In the genomic region with DNA sequence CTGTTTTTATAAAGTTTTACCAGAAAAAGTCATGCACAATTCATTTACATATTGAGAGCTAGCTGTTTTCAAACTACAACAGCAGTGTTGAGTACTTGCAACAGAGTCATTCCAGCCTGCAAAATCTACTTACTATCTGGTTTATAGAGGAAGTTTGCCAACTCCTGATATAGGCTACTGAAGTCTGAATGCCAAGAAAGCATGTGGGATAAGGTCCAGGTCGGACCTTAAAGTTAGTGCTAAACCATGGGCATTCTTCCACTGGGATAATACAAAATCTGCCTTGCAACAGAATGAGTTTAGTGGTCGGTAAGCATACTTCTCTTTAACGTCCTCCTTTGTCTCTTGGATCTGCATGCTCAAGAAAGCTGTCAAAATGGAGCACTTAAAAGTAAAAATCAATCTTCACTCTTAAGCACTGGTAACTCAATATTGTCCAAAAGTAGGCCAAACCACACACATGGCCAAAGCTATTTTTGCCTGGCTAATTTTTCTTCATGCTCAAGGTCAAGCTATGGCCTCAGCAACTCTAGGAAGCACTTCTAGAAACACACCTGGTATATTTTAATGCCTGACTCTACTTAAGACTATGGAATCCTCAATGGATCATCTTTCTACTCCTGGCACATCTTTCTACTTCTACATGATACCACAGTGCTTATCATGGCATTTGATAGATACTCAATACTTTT, we compare ENCODE assay signal across 19 cellular contexts.
A peak's percentile ranks its signal among the peaks of the same experiment; 100 is the strongest.
DNase-seq lines count a peak whose midpoint lies in the region; ATAC-seq, FAIRE-seq and TF ChIP-seq lines count a peak whose summit lies in the region.
"Had no signal": no experiment of that assay in that cellular context is flagged by ENCODE, and none has a peak within 500 bp of the region (broad histone marks: within the 10 kb centered on the region; RNA-seq: fewer than 3 reads in every experiment).

No MANE protein-coding gene starts in this region.

- dilution Hi-C loops in keratinocyte (cut with MboI; ENCODE audit: extremely low pct_ligation_motif_present, low sequenced_read_pairs): no loop called here

- TF ChIP-seq CTCF in left ventricle myocardium inferior (IDR thresholded peaks at IDR 0.05; ENCODE audit: borderline replicate concordance) (no peak), keratinocyte (optimal IDR thresholded peaks at IDR 0.05 in 1 of 3, IDR thresholded peaks at IDR 0.05 in 1 of 3, conservative IDR thresholded peaks at IDR 0.05 in 1 of 3; ENCODE audit: extremely low read depth in 1 of 3, insufficient read depth in 2 of 3, low read length in 3 of 3) (no peak), stomach (IDR thresholded peaks at IDR 0.05) (no peak)

- whole genome bisulfite sequencing in stomach, 5 donors: 29 to 65% (median 46%) methylated on average over 3 of the region's 3 CpGs

- DNase-seq in left ventricle myocardium inferior (no peak), left cardiac atrium (no peak), astrocyte of the hippocampus (ENCODE audit: low read depth, low spot score) (peak; percentile 28), keratinocyte (ENCODE audit: low read depth, low spot score) (no peak), stomach (peak; percentile 27), NAMALWA (ENCODE audit: low spot score) (no peak), superior temporal gyrus (ENCODE audit: extremely low spot score) (no peak), NCI-H82 treated with DMSO at 0.1 percent for 48 hours (lab: John Stamatoyannopoulos, UW; ENCODE audit: unreplicated experiment) (no peak)
- DNase-seq: 8988T; CD8-positive, alpha-beta memory T cell; DMS 273 treated with DMSO at 0.1 percent for 48 hours; H7; NCI-H1417 treated with DMSO at 0.1 percent for 48 hours; NCI-H1930; NCI-H2171; NCI-H748 treated with DMSO at 0.1 percent for 48 hours had no signal

- H2AFZ ChIP-seq in keratinocyte (ENCODE audit: control insufficient read depth, low read length): no peak overlapping the region

- no peak for TF ChIP-seq EP300 in stomach (IDR thresholded peaks at IDR 0.05)

- peak overlapping the region; percentile 72 for H3K27ac ChIP-seq in left ventricle myocardium inferior (replicated peaks)
- H3K27ac ChIP-seq in keratinocyte (ENCODE audit: control insufficient read depth, insufficient read depth, low read length): no peak overlapping the region
- H3K27ac ChIP-seq in stomach: peak overlapping the region in 1 of 5 donors; percentile 2

- ATAC-seq in left cardiac atrium: no peak
- ATAC-seq: Panc1, Right ventricle myocardium inferior had no signal

- peak; percentile 9 for FAIRE-seq in keratinocyte (lab: Jason Lieb, UNC)
- FAIRE-seq: GM12892 had no signal

- no peak overlapping the region for H3K4me2 ChIP-seq in keratinocyte (ENCODE audit: control insufficient read depth, extremely low read depth, insufficient read depth, low read depth, low read length)

- H3K9me1 ChIP-seq in keratinocyte (ENCODE audit: control insufficient read depth, extremely low read depth, insufficient read depth, low read length): no peaks in the 10 kb centered on the region

- no peaks in the 10 kb centered on the region for H3K9me3 ChIP-seq in left ventricle myocardium inferior (replicated peaks)
- H3K9me3 ChIP-seq in keratinocyte (ENCODE audit: control insufficient read depth, low read depth, low read length): no peaks in the 10 kb centered on the region
- H3K9me3 ChIP-seq in stomach: no peaks in the 10 kb centered on the region

- H3K27me3 ChIP-seq in left ventricle myocardium inferior (ENCODE audit: low read depth): no peaks in the 10 kb centered on the region
- no peaks in the 10 kb centered on the region for H3K27me3 ChIP-seq in keratinocyte (ENCODE audit: control insufficient read depth, extremely low read depth, insufficient read depth, low read length)
- no peaks in the 10 kb centered on the region for H3K27me3 ChIP-seq in stomach

- H4K20me1 ChIP-seq in keratinocyte (ENCODE audit: control insufficient read depth, extremely low read depth, insufficient read depth, low read length): no peaks in the 10 kb centered on the region

- intact Hi-C loops in left ventricle myocardium inferior (cut with micrococcal nuclease) (no loop called here), left cardiac atrium (cut with DNase I) (no loop called here), stomach (cut with DNase I; ENCODE audit: low total_unique reads) (no loop called here)

- H3K36me3 ChIP-seq in left ventricle myocardium inferior: no peaks in the 10 kb centered on the region
- H3K36me3 ChIP-seq in keratinocyte (ENCODE audit: control insufficient read depth in 2 of 2, extremely low read depth in 1 of 2, insufficient read depth in 2 of 2, low read length in 2 of 2): no peaks in the 10 kb centered on the region
- no peaks in the 10 kb centered on the region for H3K36me3 ChIP-seq in stomach

- TF ChIP-seq POLR2A in stomach (IDR thresholded peaks at IDR 0.05): no peak

- H3K4me3 ChIP-seq in left ventricle myocardium inferior: no peak overlapping the region
- H3K4me3 ChIP-seq in keratinocyte (ENCODE audit: control insufficient read depth in 2 of 3, extremely low read depth in 1 of 3, insufficient read depth in 2 of 3, low read depth in 1 of 3, low read length in 3 of 3): no peak overlapping the region
- no peak overlapping the region for H3K4me3 ChIP-seq in stomach

- H3K4me1 ChIP-seq in left ventricle myocardium inferior: peaks cover 32% of the 10 kb centered on the region
- H3K4me1 ChIP-seq in keratinocyte (ENCODE audit: control insufficient read depth, extremely low read depth, insufficient read depth, low read length): peaks cover 22% of the 10 kb centered on the region
- peaks cover 0 to 23% (median 15%) of the 10 kb centered on the region in 4 donors for H3K4me1 ChIP-seq in stomach

- no peaks in the 10 kb centered on the region for H3K79me2 ChIP-seq in keratinocyte (ENCODE audit: control insufficient read depth, insufficient read depth, low read length)

- no peak overlapping the region for H3K9ac ChIP-seq in keratinocyte (ENCODE audit: control insufficient read depth, extremely low read depth, insufficient read depth, low read length)

Comparison
In these comparisons a context has a peak if more than half of its experiments do, and no peak if none do; other contexts are left out.
1. DNase-seq: peak in astrocyte of the hippocampus (single experiment) and stomach (single experiment); none in left ventricle myocardium inferior (single experiment), left cardiac atrium (single experiment), keratinocyte (single experiment), NAMALWA (single experiment), superior temporal gyrus (single experiment) and NCI-H82 treated with DMSO at 0.1 percent for 48 hours (single experiment).